ENCODE assay signal across 14 cellular contexts in genomic region chr3:197494366-197495058, GRCh38.
A peak's percentile ranks its signal among the peaks of the same experiment; 100 is the strongest.
DNase-seq lines count a peak whose midpoint lies in the region; ATAC-seq, FAIRE-seq and TF ChIP-seq lines count a peak whose summit lies in the region.
"Had no signal": no experiment of that assay in that cellular context is flagged by ENCODE, and none has a peak within 500 bp of the region (broad histone marks: within the 10 kb centered on the region; RNA-seq: fewer than 3 reads in every experiment).

No MANE protein-coding gene starts in this region.

- FAIRE-seq in HTR-8/SVneo (lab: Jason Lieb, UNC), result peak; percentile 26
- no peak for FAIRE-seq in K562 (lab: Jason Lieb, UNC)

- H2AFZ ChIP-seq in K562 (ENCODE audit: low read depth, low read length), result no peak overlapping the region

- H3K27ac Mint-ChIP-seq in activated T-helper 17 cell treated with anti-CD3 and anti-CD28 coated beads, Interleukin-2, amount 50 U/mL, for 72 hours, result no peak overlapping the region
- H3K27ac Mint-ChIP-seq: mesothelial cell of epicardium had no signal

- H3K4me1 ChIP-seq in K562 (replicated peaks in 1 of 2; ENCODE audit: control insufficient read depth in 2 of 2, insufficient read depth in 2 of 2, low read length in 2 of 2), result peaks cover 3 to 10% of the 10 kb centered on the region in 2 experiments; a peak in 4 of 5 replicates
- H3K4me1 ChIP-seq in mucosa of descending colon (ENCODE audit: low read depth), result peaks cover 14% of the 10 kb centered on the region

- no peak overlapping the region for H3K4me2 ChIP-seq in K562 (ENCODE audit: insufficient read depth, low read length)

- no peaks in the 10 kb centered on the region for H3K9me3 Mint-ChIP-seq in activated T-helper 17 cell treated with anti-CD3 and anti-CD28 coated beads, Interleukin-2, amount 50 U/mL, for 72 hours

- no peak for TF ChIP-seq POLR2A in K562 (conservative IDR thresholded peaks at IDR 0.05)
- no peak for TF ChIP-seq POLR2A in GM18505 (IDR thresholded peaks at IDR 0.05; ENCODE audit: borderline replicate concordance, extremely low read depth, insufficient read depth, insufficient read length)

- H4K20me1 ChIP-seq in K562 (replicated peaks; ENCODE audit: control insufficient read depth, insufficient read depth, low read length), result no peaks in the 10 kb centered on the region

- CTCF ChIA-PET in K562 (lab: Yijun Ruan, JAX; ENCODE audit: low intra/inter-chr PET ratio), result interaction anchor here (0.7 kb wide), 1 partner anchor 78 kb away, joined by 3 read pairs; no protein-coding TSS in a partner anchor

- H3K4me3 Mint-ChIP-seq in activated T-helper 17 cell treated with anti-CD3 and anti-CD28 coated beads, Interleukin-2, amount 50 U/mL, for 72 hours, result no peak overlapping the region
- H3K4me3 Mint-ChIP-seq: CD4-positive, CD25-positive, alpha-beta regulatory T cell; mesothelial cell of epicardium had no signal

- H3K4me3 ChIP-seq in K562 (no peak overlapping the region), mucosa of descending colon (no peak overlapping the region)
- H3K4me3 ChIP-seq: dorsolateral prefrontal cortex had no signal

- no peaks in the 10 kb centered on the region for H3K4me1 Mint-ChIP-seq in activated T-helper 17 cell treated with anti-CD3 and anti-CD28 coated beads, Interleukin-2, amount 50 U/mL, for 72 hours
- H3K4me1 Mint-ChIP-seq: CD4-positive, CD25-positive, alpha-beta regulatory T cell had no signal

- H3K9me1 ChIP-seq in K562 (ENCODE audit: control insufficient read depth, insufficient read depth, low read length), result no peaks in the 10 kb centered on the region

- intact Hi-C loops in K562 (cut with micrococcal nuclease), result no loop called here
- intact Hi-C loops in mucosa of descending colon (cut with DNase I, micrococcal nuclease), result no loop called here

- BruUV-seq in K562 (replicated peaks; lab: Mats Ljungman, UMichigan), result no TSS peak

- no peaks in the 10 kb centered on the region for H3K36me3 Mint-ChIP-seq in activated T-helper 17 cell treated with anti-CD3 and anti-CD28 coated beads, Interleukin-2, amount 50 U/mL, for 72 hours (ENCODE audit: low read depth)
- H3K36me3 Mint-ChIP-seq: CD4-positive, CD25-positive, alpha-beta regulatory T cell had no signal

- no peak for TF ChIP-seq EP300 in K562 (IDR thresholded peaks at IDR 0.05; ENCODE audit: low read length)

- no peak overlapping the region for H3K9ac ChIP-seq in K562 (ENCODE audit: insufficient read depth in 1 of 2, low read depth in 2 of 2, low read length in 2 of 2)

- H3K27me3 Mint-ChIP-seq in activated T-helper 17 cell treated with anti-CD3 and anti-CD28 coated beads, Interleukin-2, amount 50 U/mL, for 72 hours, result peaks cover 4% of the 10 kb centered on the region

- WGBS in K562 (ENCODE audit: insufficient coverage, low coverage, missing lambda C conversion rate), result 27% methylated on average over 9 of the region's 10 CpGs

- TF ChIP-seq CTCF in K562 (IDR thresholded peaks at IDR 0.05 in 2 of 3, conservative IDR thresholded peaks at IDR 0.05 in 1 of 3; ENCODE audit: insufficient read depth in 2 of 3, low read depth in 1 of 3, low read length in 3 of 3) (no peak), mucosa of descending colon (IDR thresholded peaks at IDR 0.05) (no peak)

- POLR2A ChIA-PET in K562 (lab: Yijun Ruan, JAX), result interaction anchor here (0.5 kb wide), 1 partner anchor 196 kb away, joined by 3 read pairs; the partner anchor contains the start of gene DLG1

- in situ Hi-C loops in K562 (cut with MboI), result no loop called here

- DNase-seq in AG08396 (ENCODE audit: low spot score) (peak; percentile 37), HTR-8/SVneo (ENCODE audit: insufficient read length, low spot score) (no peak), K562 (ENCODE audit: extremely low read depth in 1 of 4, low spot score in 3 of 4) (no peak), mucosa of descending colon (peak; percentile 67 to 76 (median 73)), HCEC 1CT (no peak)
- DNase-seq: activated gamma-delta T cell; CD4-positive, CD25-positive, alpha-beta regulatory T cell; dorsolateral prefrontal cortex; NCI-H1930 had no signal

- H3K27ac ChIP-seq in K562 (ENCODE audit: extremely low read depth, low read depth, low read length), result no peak overlapping the region

- H3K36me3 ChIP-seq in K562 (ENCODE audit: control insufficient read depth, insufficient read depth, low read length), result no peaks in the 10 kb centered on the region
- no peaks in the 10 kb centered on the region for H3K36me3 ChIP-seq in mucosa of descending colon (ENCODE audit: low read depth)

- H3K79me2 ChIP-seq in K562 (ENCODE audit: control insufficient read depth, insufficient read depth, low read length), result no peaks in the 10 kb centered on the region

- ATAC-seq in K562 (no peak), mucosa of descending colon (peak; percentile 93), HG02938 (IDR thresholded peaks at IDR 0.05; ENCODE audit: unreplicated experiment) (no peak), GM18505 (IDR thresholded peaks at IDR 0.05; ENCODE audit: unreplicated experiment) (no peak)
- ATAC-seq in activated T-helper 17 cell treated with anti-CD3 and anti-CD28 coated beads, Interleukin-2, amount 50 U/mL, for 72 hours (replicated peaks), result no peak
- ATAC-seq: activated CD4-positive, CD25-positive, alpha-beta regulatory T cell treated with anti-CD3 and anti-CD28 coated beads, Interleukin-2, amount 50 U/mL, for 24 hours had no signal

- H3K9me3 ChIP-seq in K562 (replicated peaks; ENCODE audit: control insufficient read depth, insufficient read depth, low read depth, low read length) (no peaks in the 10 kb centered on the region), mucosa of descending colon (no peaks in the 10 kb centered on the region)

- no peak for TF ChIP-seq RAD21 in K562 (CRISPR knock-in tag; conservative IDR thresholded peaks at IDR 0.05 in 1 of 2, IDR thresholded peaks at IDR 0.05 in 1 of 2)

- H3K27me3 ChIP-seq in K562 (ENCODE audit: control insufficient read depth in 2 of 2, insufficient read depth in 2 of 2, low read length in 2 of 2), result peaks cover 16 to 77% of the 10 kb centered on the region in 2 experiments; a peak in 4 of 5 replicates
- H3K27me3 ChIP-seq: dorsolateral prefrontal cortex had no signal

TF ChIP-seq in K562, 482 proteins besides CTCF, POLR2A, EP300 and RAD21:
- TF ChIP-seq POLR3A (IDR thresholded peaks at IDR 0.05; ENCODE audit: borderline replicate concordance, extremely low read depth, insufficient read depth, insufficient read length) (no peak), DNMT1 (IDR thresholded peaks at IDR 0.05) (no peak), ZNF316 (IDR thresholded peaks at IDR 0.05) (peak; percentile 46; the same call in 1 of the 2 replicates)

Comparison
In these comparisons a context has a peak if more than half of its experiments do, and no peak if none do; other contexts are left out.
1. DNase-seq: peak in AG08396 (single experiment) and mucosa of descending colon (3 of 3); none in HTR-8/SVneo (single experiment), K562 (0 of 4) and HCEC 1CT (single experiment).